Comparison of ENCODE assay signal across 30 cellular contexts in the genomic region with DNA sequence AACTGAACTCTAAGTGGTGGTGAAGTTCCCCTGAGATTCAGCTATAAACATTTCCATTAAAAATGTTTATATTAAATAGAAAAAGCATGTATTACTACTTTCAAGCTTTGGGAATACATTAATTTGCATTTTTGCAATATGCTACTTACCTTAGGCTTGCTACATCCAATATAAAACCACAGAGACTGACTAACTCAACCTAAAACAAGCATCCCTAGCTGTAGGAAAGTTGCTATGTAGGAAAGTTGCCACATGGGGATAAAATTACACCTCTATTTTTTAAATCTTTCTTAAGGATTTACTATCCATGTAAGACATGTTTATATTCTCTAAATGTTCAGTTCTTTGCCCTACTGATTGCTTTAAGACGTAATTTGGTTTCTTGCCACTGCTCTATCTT.
"Had no signal": no experiment of that assay in that cellular context is flagged by ENCODE, and none has a peak within 500 bp of the region (broad histone marks: within the 10 kb centered on the region; RNA-seq: fewer than 3 reads in every experiment).

No MANE protein-coding gene starts in this region.

- H3K9me3 ChIP-seq: ascending aorta, breast epithelium, colonic mucosa, esophagus squamous epithelium, gastroesophageal sphincter, heart right ventricle had no signal

- ATAC-seq: activated CD4-positive, alpha-beta T cell treated with anti-CD3 and anti-CD28 coated beads for 36 hours; activated CD8-positive, alpha-beta memory T cell treated with anti-CD3 and anti-CD28 coated beads, Interleukin-2, amount 10 ng/mL, durations not matched to agents 7 days and 5 days; activated CD8-positive, alpha-beta T cell treated with anti-CD3 and anti-CD28 coated beads, Interleukin-2, amount 10 ng/mL, durations not matched to agents 7 days and 5 days; activated naive CD4-positive, alpha-beta T cell treated with anti-CD3 and anti-CD28 coated beads, Interleukin-2, amount 50 U/mL, for 72 hours; activated T-cell treated with anti-CD3 and anti-CD28 coated beads, Interleukin-2, amount 50 U/mL, for 72 hours; gastroesophageal sphincter; heart right ventricle had no signal

- H3K27me3 ChIP-seq: ascending aorta, breast epithelium, cardiac muscle cell, colonic mucosa, esophagus squamous epithelium, gastroesophageal sphincter, heart right ventricle had no signal

- H3K9me3 Mint-ChIP-seq: activated CD4-positive, alpha-beta memory T cell treated with anti-CD3 and anti-CD28 coated beads for 36 hours; activated CD4-positive, alpha-beta T cell treated with anti-CD3 and anti-CD28 coated beads, Interleukin-2, amount 10 ng/mL, durations not matched to agents 24 days and 14 days; activated naive CD4-positive, alpha-beta T cell treated with anti-CD3 and anti-CD28 coated beads, Interleukin-2, amount 10 ng/mL, durations not matched to agents 7 days and 5 days; activated naive CD4-positive, alpha-beta T cell treated with anti-CD3 and anti-CD28 coated beads, Interleukin-2, amount 50 U/mL, for 72 hours; activated naive CD8-positive, alpha-beta T cell treated with anti-CD3 and anti-CD28 coated beads, Interleukin-2, amount 10 ng/mL, durations not matched to agents 7 days and 5 days; activated T-cell treated with anti-CD3 and anti-CD28 coated beads, Interleukin-2, amount 50 U/mL, for 72 hours; brain had no signal

- H3K27ac Mint-ChIP-seq: activated CD4-positive, alpha-beta memory T cell treated with anti-CD3 and anti-CD28 coated beads for 36 hours; activated CD4-positive, alpha-beta T cell treated with anti-CD3 and anti-CD28 coated beads for 36 hours; activated CD4-positive, alpha-beta T cell treated with anti-CD3 and anti-CD28 coated beads, Interleukin-2, amount 10 ng/mL, durations not matched to agents 24 days and 14 days; activated CD8-positive, alpha-beta memory T cell treated with anti-CD3 and anti-CD28 coated beads, Interleukin-2, amount 10 ng/mL, durations not matched to agents 7 days and 5 days; activated CD8-positive, alpha-beta T cell treated with anti-CD3 and anti-CD28 coated beads, Interleukin-2, amount 10 ng/mL, durations not matched to agents 7 days and 5 days; activated naive CD4-positive, alpha-beta T cell treated with anti-CD3 and anti-CD28 coated beads, Interleukin-2, amount 10 ng/mL, durations not matched to agents 7 days and 5 days; activated naive CD4-positive, alpha-beta T cell treated with anti-CD3 and anti-CD28 coated beads, Interleukin-2, amount 50 U/mL, for 72 hours; activated naive CD8-positive, alpha-beta T cell treated with anti-CD3 and anti-CD28 coated beads, Interleukin-2, amount 10 ng/mL, durations not matched to agents 7 days and 5 days; activated T-cell treated with anti-CD3 and anti-CD28 coated beads, Interleukin-2, amount 50 U/mL, for 72 hours; brain had no signal

- DNase-seq: activated CD4-positive, alpha-beta memory T cell treated with anti-CD3 and anti-CD28 coated beads for 36 hours; activated CD4-positive, alpha-beta T cell treated with anti-CD3 and anti-CD28 coated beads for 36 hours; activated CD4-positive, alpha-beta T cell treated with anti-CD3 and anti-CD28 coated beads, Interleukin-2, amount 10 ng/mL, durations not matched to agents 24 days and 14 days; activated CD4-positive, CD25-positive, alpha-beta regulatory T cell; activated CD4-positive, CD25-positive, alpha-beta regulatory T cell treated with anti-CD3 and anti-CD28 coated beads, Interleukin-2, amount 50 U/mL, for 72 hours; activated CD8-positive, alpha-beta memory T cell treated with anti-CD3 and anti-CD28 coated beads, Interleukin-2, amount 10 ng/mL, durations not matched to agents 7 days and 5 days; activated CD8-positive, alpha-beta memory T cell treated with anti-CD3 and anti-CD28 coated beads, Interleukin-2, amount 50 U/mL, for 4 hours; activated CD8-positive, alpha-beta T cell treated with anti-CD3 and anti-CD28 coated beads, Interleukin-2, amount 10 ng/mL, durations not matched to agents 7 days and 5 days; activated gamma-delta T cell; activated naive CD4-positive, alpha-beta T cell; activated naive CD4-positive, alpha-beta T cell treated with anti-CD3 and anti-CD28 coated beads, Interleukin-2, amount 10 ng/mL, durations not matched to agents 7 days and 5 days; activated naive CD8-positive, alpha-beta T cell treated with anti-CD3 and anti-CD28 coated beads, Interleukin-2, amount 10 ng/mL, durations not matched to agents 7 days and 5 days; activated T-cell treated with anti-CD3 and anti-CD28 coated beads, Interleukin-2, amount 50 U/mL, for 1 hour; activated T-cell treated with anti-CD3 and anti-CD28 coated beads, Interleukin-2, amount 50 U/mL, for 72 hours; central memory CD4-positive, alpha-beta T cell; cerebellar nuclear complex; colonic mucosa; effector CD8-positive, alpha-beta T cell; esophagus squamous epithelium; foreskin melanocyte; heart right ventricle; hippocampal formation; T-helper 2 cell had no signal

- H3K36me3 ChIP-seq: ascending aorta, breast epithelium, cardiac muscle cell, colonic mucosa, esophagus squamous epithelium, gastroesophageal sphincter, heart right ventricle had no signal

- H3K27ac ChIP-seq: ascending aorta, breast epithelium, cardiac muscle cell, colonic mucosa, epithelial cell of prostate, esophagus squamous epithelium, gastroesophageal sphincter, heart right ventricle had no signal

- H3K4me1 Mint-ChIP-seq: activated naive CD4-positive, alpha-beta T cell treated with anti-CD3 and anti-CD28 coated beads, Interleukin-2, amount 10 ng/mL, durations not matched to agents 7 days and 5 days; activated naive CD8-positive, alpha-beta T cell treated with anti-CD3 and anti-CD28 coated beads, Interleukin-2, amount 10 ng/mL, durations not matched to agents 7 days and 5 days had no signal

- H3K27me3 Mint-ChIP-seq: activated CD4-positive, alpha-beta memory T cell treated with anti-CD3 and anti-CD28 coated beads for 36 hours; activated CD4-positive, alpha-beta T cell treated with anti-CD3 and anti-CD28 coated beads for 36 hours; activated CD4-positive, alpha-beta T cell treated with anti-CD3 and anti-CD28 coated beads, Interleukin-2, amount 10 ng/mL, durations not matched to agents 24 days and 14 days; activated CD8-positive, alpha-beta memory T cell treated with anti-CD3 and anti-CD28 coated beads, Interleukin-2, amount 10 ng/mL, durations not matched to agents 7 days and 5 days; activated naive CD4-positive, alpha-beta T cell treated with anti-CD3 and anti-CD28 coated beads, Interleukin-2, amount 10 ng/mL, durations not matched to agents 7 days and 5 days; activated naive CD8-positive, alpha-beta T cell treated with anti-CD3 and anti-CD28 coated beads, Interleukin-2, amount 10 ng/mL, durations not matched to agents 7 days and 5 days; brain had no signal

- H3K4me3 ChIP-seq: ascending aorta, breast epithelium, cardiac muscle cell, colonic mucosa, esophagus squamous epithelium, gastroesophageal sphincter, heart right ventricle had no signal

- H3K4me3 Mint-ChIP-seq: activated CD4-positive, alpha-beta memory T cell treated with anti-CD3 and anti-CD28 coated beads for 36 hours; activated CD4-positive, alpha-beta T cell treated with anti-CD3 and anti-CD28 coated beads for 36 hours; activated CD4-positive, alpha-beta T cell treated with anti-CD3 and anti-CD28 coated beads, Interleukin-2, amount 10 ng/mL, durations not matched to agents 24 days and 14 days; activated CD8-positive, alpha-beta memory T cell treated with anti-CD3 and anti-CD28 coated beads, Interleukin-2, amount 10 ng/mL, durations not matched to agents 7 days and 5 days; activated CD8-positive, alpha-beta T cell treated with anti-CD3 and anti-CD28 coated beads, Interleukin-2, amount 10 ng/mL, durations not matched to agents 7 days and 5 days; activated naive CD4-positive, alpha-beta T cell treated with anti-CD3 and anti-CD28 coated beads, Interleukin-2, amount 10 ng/mL, durations not matched to agents 7 days and 5 days; activated naive CD8-positive, alpha-beta T cell treated with anti-CD3 and anti-CD28 coated beads, Interleukin-2, amount 10 ng/mL, durations not matched to agents 7 days and 5 days; activated T-cell treated with anti-CD3 and anti-CD28 coated beads, Interleukin-2, amount 50 U/mL, for 72 hours; brain had no signal

- H3K36me3 Mint-ChIP-seq: activated CD4-positive, alpha-beta memory T cell treated with anti-CD3 and anti-CD28 coated beads for 36 hours; activated naive CD4-positive, alpha-beta T cell treated with anti-CD3 and anti-CD28 coated beads, Interleukin-2, amount 50 U/mL, for 72 hours had no signal

- H3K4me1 ChIP-seq: colonic mucosa had no signal
